ENCODE assay signal across 10 cellular contexts in genomic region chr4:105520819-105521790, GRCh38. TPM values are rescaled to one million over a fixed set of nuclear protein-coding genes. Genes with fewer than 3 reads are reported as not detected.
DNase-seq lines count a peak whose midpoint lies in the region; ATAC-seq, FAIRE-seq and TF ChIP-seq lines count a peak whose summit lies in the region.
"Had no signal": no experiment of that assay in that cellular context is flagged by ENCODE, and none has a peak within 500 bp of the region (broad histone marks: within the 10 kb centered on the region; RNA-seq: fewer than 3 reads in every experiment).

No MANE protein-coding gene starts in this region.

- peak; percentile 51 for FAIRE-seq in kidney (lab: Jason Lieb, UNC)

- WGBS in body of pancreas, 2 donors: 11 to 12% methylated on average over 3 of the region's 3 CpGs

- no peak overlapping the region for H3K27ac Mint-ChIP-seq in CD8-positive, alpha-beta T cell
- H3K27ac Mint-ChIP-seq in type B pancreatic cell: no peak overlapping the region
- H3K27ac Mint-ChIP-seq: T-cell had no signal

- no peaks in the 10 kb centered on the region for H3K9me3 Mint-ChIP-seq in CD8-positive, alpha-beta T cell
- H3K9me3 Mint-ChIP-seq in type B pancreatic cell: no peaks in the 10 kb centered on the region
- H3K9me3 Mint-ChIP-seq: T-cell had no signal

- no peaks in the 10 kb centered on the region for H3K9me3 ChIP-seq in CD8-positive, alpha-beta T cell (ENCODE audit: low read length)
- H3K9me3 ChIP-seq in body of pancreas: no peaks in the 10 kb centered on the region
- H3K9me3 ChIP-seq in kidney (ENCODE audit: control insufficient read depth in 1 of 2, low read length in 2 of 2): no peaks in the 10 kb centered on the region
- H3K9me3 ChIP-seq: neutrophil had no signal

- no peak overlapping the region for H3K27ac ChIP-seq in CD8-positive, alpha-beta T cell (ENCODE audit: low read depth, low read length)
- H3K27ac ChIP-seq in body of pancreas (no peak overlapping the region), kidney (ENCODE audit: low read depth in 2 of 2, low read length in 2 of 2) (no peak overlapping the region)
- H3K27ac ChIP-seq: neutrophil had no signal

- POLR2A ChIA-PET in CD8-positive, alpha-beta T cell (lab: Charles Lee): no interaction called here

- no peak overlapping the region for H3K9ac ChIP-seq in kidney (ENCODE audit: low read length in 2 of 2)

- no peaks in the 10 kb centered on the region for H3K36me3 ChIP-seq in CD8-positive, alpha-beta T cell (ENCODE audit: insufficient read depth, low read length)
- H3K36me3 ChIP-seq in body of pancreas (replicated peaks in 1 of 2; ENCODE audit: insufficient read depth in 1 of 2, low read depth in 2 of 2): no peaks in the 10 kb centered on the region
- no peaks in the 10 kb centered on the region for H3K36me3 ChIP-seq in kidney (ENCODE audit: control insufficient read depth in 1 of 2, insufficient read depth in 2 of 2, low read length in 2 of 2)
- H3K36me3 ChIP-seq: neutrophil had no signal

- no peaks in the 10 kb centered on the region for H3K4me1 Mint-ChIP-seq in CD8-positive, alpha-beta T cell (ENCODE audit: low read depth)
- H3K4me1 Mint-ChIP-seq in type B pancreatic cell (ENCODE audit: unreplicated experiment): no peaks in the 10 kb centered on the region
- H3K4me1 Mint-ChIP-seq: T-cell had no signal

- no peaks in the 10 kb centered on the region for H3K27me3 ChIP-seq in CD8-positive, alpha-beta T cell (ENCODE audit: insufficient read depth, low read length)
- H3K27me3 ChIP-seq in body of pancreas: no peaks in the 10 kb centered on the region
- H3K27me3 ChIP-seq: neutrophil had no signal

- H3K4me3 ChIP-seq in CD8-positive, alpha-beta T cell (ENCODE audit: low read depth, low read length): no peak overlapping the region
- no peak overlapping the region for H3K4me3 ChIP-seq in body of pancreas
- H3K4me3 ChIP-seq in kidney (ENCODE audit: low read length in 2 of 2): no peak overlapping the region

- CTCF ChIA-PET in CD8-positive, alpha-beta T cell (lab: Charles Lee): interaction anchor here (0.6 to 0.9 kb wide), 3 partner anchors 18 to 187 kb away, joined by 3 to 5 read pairs (median 3); partner anchors contain the start of genes GSTCD and INTS12

- TF ChIP-seq POLR2A in body of pancreas (IDR thresholded peaks at IDR 0.05): no peak

- intact Hi-C loops in CD8-positive, alpha-beta T cell (cut with DNase I, micrococcal nuclease): no loop called here
- intact Hi-C loops in body of pancreas (cut with DNase I): no loop called here
- intact Hi-C loops in kidney (cut with DNase I): no loop called here

- no peaks in the 10 kb centered on the region for H3K4me1 ChIP-seq in CD8-positive, alpha-beta T cell (ENCODE audit: insufficient read depth, low read length)
- H3K4me1 ChIP-seq in body of pancreas: no peaks in the 10 kb centered on the region
- H3K4me1 ChIP-seq in kidney (ENCODE audit: control insufficient read depth in 1 of 2, insufficient read depth in 1 of 2, low read depth in 1 of 2, low read length in 2 of 2): no peaks in the 10 kb centered on the region

- no peak for DNase-seq in CD8-positive, alpha-beta T cell
- DNase-seq in NCI-H345 treated with DMSO at 0.1 percent for 48 hours (lab: John Stamatoyannopoulos, UW; ENCODE audit: unreplicated experiment): peak; percentile 3
- peak; percentile 51 to 70 (median 64) for DNase-seq in body of pancreas
- DNase-seq in kidney: no peak
- DNase-seq in type B pancreatic cell (ENCODE audit: extremely low spot score, unreplicated experiment): no peak
- DNase-seq in activated CD4-positive, CD25-positive, alpha-beta regulatory T cell (lab: John Stamatoyannopoulos, UW): no peak

- no peaks in the 10 kb centered on the region for H3K36me3 Mint-ChIP-seq in CD8-positive, alpha-beta T cell
- H3K36me3 Mint-ChIP-seq in type B pancreatic cell: no peaks in the 10 kb centered on the region
- H3K36me3 Mint-ChIP-seq: T-cell had no signal

- no peak overlapping the region for H3K4me3 Mint-ChIP-seq in CD8-positive, alpha-beta T cell
- no peak overlapping the region for H3K4me3 Mint-ChIP-seq in type B pancreatic cell
- H3K4me3 Mint-ChIP-seq: T-cell had no signal

- no peak for ATAC-seq in CD8-positive, alpha-beta T cell
- ATAC-seq in GM18520 (IDR thresholded peaks at IDR 0.05; ENCODE audit: unreplicated experiment) (peak; percentile 52), HG02981 (IDR thresholded peaks at IDR 0.05; ENCODE audit: unreplicated experiment) (peak; percentile 68), body of pancreas (peak; percentile 68)
- ATAC-seq: T-cell had no signal

- TF ChIP-seq CTCF in CD8-positive, alpha-beta T cell (IDR thresholded peaks at IDR 0.05): peak; percentile 24
- TF ChIP-seq CTCF in body of pancreas (IDR thresholded peaks at IDR 0.05) (peak; percentile 42 to 83 (median 75)), kidney (IDR thresholded peaks at IDR 0.05; ENCODE audit: borderline replicate concordance, extremely low read depth, insufficient read depth) (peak; percentile 62), type B pancreatic cell (conservative IDR thresholded peaks at IDR 0.05) (peak; percentile 82)

- H3K27me3 Mint-ChIP-seq in CD8-positive, alpha-beta T cell (ENCODE audit: low read depth): peaks cover 2% of the 10 kb centered on the region
- H3K27me3 Mint-ChIP-seq in type B pancreatic cell: no peaks in the 10 kb centered on the region

RNA-seq across cellular contexts. Expression of gene ARHGEF38, which starts 31.3 kb away (rescaled TPM):
- not detected for total RNA-seq in CD8-positive, alpha-beta T cell
- total RNA-seq in body of pancreas (10 to 100 TPM; 22.4 to 24.6 TPM), kidney (41.1 TPM), type B pancreatic cell (ENCODE audit: low replicate concordance) (1.6 and 2.4 TPM in 2 replicates)
- 1.5 TPM for polyA plus RNA-seq in kidney (ENCODE audit: insufficient read depth, low read depth, low replicate concordance)
- total RNA-seq: T-cell had no signal

RNA-seq across cellular contexts. Expression of gene PPA2, which starts 47.2 kb away (rescaled TPM):
- 10 to 100 TPM; 36.4 to 50.0 TPM for total RNA-seq in CD8-positive, alpha-beta T cell
- total RNA-seq in body of pancreas (100 to 1,000 TPM in 1 of 2 donors, 10 to 100 TPM in 1; 57.4 to 279 TPM), kidney (84.9 TPM), type B pancreatic cell (ENCODE audit: low replicate concordance) (88.9 and 97.2 TPM in 2 replicates)
- polyA plus RNA-seq in kidney (ENCODE audit: insufficient read depth, low read depth, low replicate concordance): 193 TPM

Comparison
In these comparisons a context has a peak if more than half of its experiments do, and no peak if none do; other contexts are left out.
1. DNase-seq: peak in NCI-H345 treated with DMSO at 0.1 percent for 48 hours (single experiment) and body of pancreas (4 of 4); none in CD8-positive, alpha-beta T cell (0 of 7), kidney (single experiment), type B pancreatic cell (single experiment) and activated CD4-positive, CD25-positive, alpha-beta regulatory T cell (0 of 4).
2. CTCF ChIP-seq: peak in every context shown above with its lines; median percentile 82 in type B pancreatic cell; 75 in body of pancreas; 62 in kidney; 24 in CD8-positive, alpha-beta T cell.